ENCODE assay signal across 8 cellular contexts in genomic region chr7:100691676-100692577, GRCh38. TPM values are rescaled to one million over a fixed set of nuclear protein-coding genes. Genes with fewer than 3 reads are reported as not detected.
DNase-seq lines count a peak whose midpoint lies in the region; ATAC-seq and TF ChIP-seq lines count a peak whose summit lies in the region.

No MANE protein-coding gene starts in this region.

- H3K36me3 ChIP-seq in SJCRH30, result peaks cover 23% of the 10 kb centered on the region
- peaks cover 32% of the 10 kb centered on the region for H3K36me3 ChIP-seq in neuron (ENCODE audit: insufficient read depth, low read length)
- peaks cover 0 to 31% (median 22%) of the 10 kb centered on the region in 5 donors for H3K36me3 ChIP-seq in subcutaneous abdominal adipose tissue (ENCODE audit: control insufficient read depth in 5 of 5, insufficient read depth in 5 of 5, low read length in 5 of 5)

- no peak overlapping the region for H2AFZ ChIP-seq in neuron (ENCODE audit: low read depth, low read length)

- DNase-seq in GM10248 (ENCODE audit: extremely low spot score) (peak; percentile 87), SJCRH30 (peak; percentile 78 to 85), activated gamma-delta T cell treated with Interleukin-2 at 50 U/mL for 16 hours (peak; percentile 81), foreskin melanocyte (peak; percentile 57)
- peak; percentile 68 for DNase-seq in Jurkat, Clone E6-1 (ENCODE audit: low read depth, low spot score)

- H3K4me1 ChIP-seq in SJCRH30 (peaks cover 5% of the 10 kb centered on the region; the same call in 1 of the 2 replicates), neuron (ENCODE audit: insufficient read depth, low read length) (peaks cover 22% of the 10 kb centered on the region), subcutaneous abdominal adipose tissue (ENCODE audit: control insufficient read depth in 5 of 5, insufficient read depth in 5 of 5, low read length in 5 of 5) (peaks cover 12 to 51% (median 40%) of the 10 kb centered on the region in 5 donors)

- H3K9ac ChIP-seq in subcutaneous abdominal adipose tissue (ENCODE audit: low read length in 5 of 5), result peak overlapping the region; percentile 48 to 89 (median 86)

- H3K27me3 ChIP-seq in SJCRH30 (no peaks in the 10 kb centered on the region), neuron (ENCODE audit: insufficient read depth, low read length) (no peaks in the 10 kb centered on the region), subcutaneous abdominal adipose tissue (ENCODE audit: control insufficient read depth in 5 of 5, insufficient read depth in 4 of 5, low read length in 5 of 5) (no peaks in the 10 kb centered on the region)

- H3K9me3 ChIP-seq in SJCRH30 (replicated peaks) (no peaks in the 10 kb centered on the region), neuron (ENCODE audit: low read length) (no peaks in the 10 kb centered on the region), subcutaneous abdominal adipose tissue (ENCODE audit: control insufficient read depth in 5 of 5, low read length in 5 of 5) (no peaks in the 10 kb centered on the region)

- H3K4me3 ChIP-seq in Jurkat, Clone E6-1 (ENCODE audit: low read length), result peak overlapping the region; percentile 91
- no peak overlapping the region for H3K4me3 ChIP-seq in SJCRH30
- peak overlapping the region; percentile 86 for H3K4me3 ChIP-seq in neuron (ENCODE audit: low read length)
- H3K4me3 ChIP-seq in subcutaneous abdominal adipose tissue (ENCODE audit: low read depth in 1 of 5, low read length in 5 of 5), result peak overlapping the region; percentile 74 to 92 (median 78)

- TF ChIP-seq CTCF in GM10248 (IDR thresholded peaks at IDR 0.05; ENCODE audit: control extremely low read depth, extremely low read depth, low read depth, missing control alignments), result peak; percentile 97

- ATAC-seq in GM21367 (IDR thresholded peaks at IDR 0.05; ENCODE audit: unreplicated experiment), result no peak

- CTCF ChIA-PET in GM10248 (lab: Yijun Ruan, JAX), result interaction anchor here (0.6 to 10.3 kb wide), 29 partner anchors 10 to 215 kb away, joined by 3 to 159 read pairs (median 4); partner anchors contain the start of genes FBXO24, LRCH4, MOSPD3 and POP7

- POLR2A ChIA-PET in GM10248 (lab: Yijun Ruan, JAX), result interaction anchor here (0.6 to 1.1 kb wide), 3 partner anchors 80 to 262 kb away, joined by 3 to 4 read pairs (median 4); partner anchors contain the start of gene MOSPD3

- no peak overlapping the region for H3K27ac ChIP-seq in SJCRH30
- H3K27ac ChIP-seq in subcutaneous abdominal adipose tissue (ENCODE audit: low read depth, low read length), result peak overlapping the region; percentile 60

RNA-seq across cellular contexts. Expression of gene GIGYF1, which starts 2.1 kb away (rescaled TPM):
- polyA plus RNA-seq in Jurkat, Clone E6-1 (2012; ENCODE audit: insufficient read depth, insufficient read length), result 26.6 TPM
- total RNA-seq in SJCRH30 (2014; rRNA removed; shearing (Covaris generic)), result 17.8 and 22.6 TPM in 2 replicates

RNA-seq across cellular contexts. Expression of gene POP7, which starts 14.0 kb away (rescaled TPM):
- polyA plus RNA-seq in Jurkat, Clone E6-1 (2012; ENCODE audit: insufficient read depth, insufficient read length), result 90.3 TPM
- total RNA-seq in SJCRH30 (2014; rRNA removed; shearing (Covaris generic)), result 63.9 and 67.9 TPM in 2 replicates

RNA-seq across cellular contexts. Expression of gene GNB2, which starts 18.4 kb away (rescaled TPM):
- 137 TPM for polyA plus RNA-seq in Jurkat, Clone E6-1 (2012; ENCODE audit: insufficient read depth, insufficient read length)
- 105 and 112 TPM in 2 replicates for total RNA-seq in SJCRH30 (2014; rRNA removed; shearing (Covaris generic))

RNA-seq across cellular contexts. Expression of gene EPO, which starts 28.3 kb away (rescaled TPM):
- polyA plus RNA-seq in Jurkat, Clone E6-1 (2012; ENCODE audit: insufficient read depth, insufficient read length), result not detected
- not detected in 2 replicates for total RNA-seq in SJCRH30 (2014; rRNA removed; shearing (Covaris generic))

RNA-seq across cellular contexts. Expression of gene ACTL6B, which starts 35.7 kb away (rescaled TPM):
- polyA plus RNA-seq in Jurkat, Clone E6-1 (2012; ENCODE audit: insufficient read depth, insufficient read length), result not detected
- total RNA-seq in SJCRH30 (2014; rRNA removed; shearing (Covaris generic)), result not detected in 2 replicates
